ENCODE assay signal across 14 cellular contexts in genomic region chr17:19316756-19317358, GRCh38. TPM values are rescaled to one million over a fixed set of nuclear protein-coding genes. Genes with fewer than 3 reads are reported as not detected.
DNase-seq lines count a peak whose midpoint lies in the region; ATAC-seq, FAIRE-seq and TF ChIP-seq lines count a peak whose summit lies in the region.
"Had no signal": no experiment of that assay in that cellular context is flagged by ENCODE, and none has a peak within 500 bp of the region (broad histone marks: within the 10 kb centered on the region; RNA-seq: fewer than 3 reads in every experiment).

No MANE protein-coding gene starts in this region.

- H2AFZ ChIP-seq in endothelial cell of umbilical vein (ENCODE audit: low read depth, low read length), result no peak overlapping the region
- H2AFZ ChIP-seq: GM23248 had no signal

- ATAC-seq in Right ventricle myocardium inferior (no peak), upper lobe of right lung (no peak), HG03342 (IDR thresholded peaks at IDR 0.05; ENCODE audit: unreplicated experiment) (no peak)

- dilution Hi-C loops in endothelial cell of umbilical vein (cut with MboI; ENCODE audit: extremely low pct_ligation_motif_present, low sequenced_read_pairs), result no loop called here

- TF ChIP-seq CTCF in cardiac muscle cell (IDR thresholded peaks at IDR 0.05; ENCODE audit: low read depth, low read length) (no peak), endothelial cell of umbilical vein (IDR thresholded peaks at IDR 0.05; ENCODE audit: extremely low read depth in 1 of 2, insufficient read depth in 1 of 2, low read depth in 1 of 2, low read length in 2 of 2) (no peak), upper lobe of right lung (IDR thresholded peaks at IDR 0.05) (no peak), Calu3 (IDR thresholded peaks at IDR 0.05; ENCODE audit: unreplicated experiment) (no peak)

- intact Hi-C loops in Right ventricle myocardium inferior (cut with DNase I) (no loop called here), endothelial cell of umbilical vein (cut with micrococcal nuclease) (no loop called here), upper lobe of right lung (cut with DNase I) (no loop called here), Calu3 (cut with micrococcal nuclease; ENCODE audit: unreplicated experiment) (no loop called here)

- no peak for TF ChIP-seq POLR2A in endothelial cell of umbilical vein (IDR thresholded peaks at IDR 0.05; ENCODE audit: low read depth, low read length)

- H3K4me1 Mint-ChIP-seq in Calu3 (ENCODE audit: low read depth, unreplicated experiment), result no peaks in the 10 kb centered on the region

- H3K27ac ChIP-seq in cardiac muscle cell (peak overlapping the region; percentile 3), endothelial cell of umbilical vein (ENCODE audit: insufficient read depth, low read depth, low read length) (peak overlapping the region; percentile 58), upper lobe of right lung (peak overlapping the region; percentile 17), small intestine (ENCODE audit: low read depth in 1 of 2, low read length in 1 of 2) (peak overlapping the region in 1 of 2 donors; percentile 41)
- H3K27ac ChIP-seq: GM23248 had no signal

- H3K9me3 ChIP-seq in cardiac muscle cell (ENCODE audit: low read depth), result no peaks in the 10 kb centered on the region
- H3K9me3 ChIP-seq in endothelial cell of umbilical vein (replicated peaks; ENCODE audit: control insufficient read depth, insufficient read depth, low read length), result no peaks in the 10 kb centered on the region
- H3K9me3 ChIP-seq in upper lobe of right lung, result no peaks in the 10 kb centered on the region
- no peaks in the 10 kb centered on the region for H3K9me3 ChIP-seq in small intestine (ENCODE audit: control insufficient read depth, low read depth)
- H3K9me3 ChIP-seq: SK-N-SH had no signal

- no peaks in the 10 kb centered on the region for H3K27me3 Mint-ChIP-seq in Calu3 (ENCODE audit: unreplicated experiment)

- CTCF ChIA-PET in endothelial cell of umbilical vein (lab: Charles Lee) (interaction anchor here (0.6 to 2.8 kb wide), 6 partner anchors 11 to 46 kb away, joined by 3 to 13 read pairs (median 3); partner anchors contain the start of gene B9D1), Calu3 (lab: Charles Lee) (no interaction called here)

- POLR2A ChIA-PET in endothelial cell of umbilical vein (lab: Charles Lee), result no interaction called here

- H3K27me3 ChIP-seq in cardiac muscle cell, result no peaks in the 10 kb centered on the region
- H3K27me3 ChIP-seq in endothelial cell of umbilical vein (ENCODE audit: control insufficient read depth in 2 of 2, insufficient read depth in 2 of 2, low read length in 2 of 2), result no peaks in the 10 kb centered on the region
- H3K27me3 ChIP-seq in upper lobe of right lung, result no peaks in the 10 kb centered on the region
- no peaks in the 10 kb centered on the region for H3K27me3 ChIP-seq in small intestine (ENCODE audit: control insufficient read depth in 2 of 2, insufficient read depth in 2 of 2, low read length in 2 of 2)

- no peaks in the 10 kb centered on the region for H3K9me1 ChIP-seq in endothelial cell of umbilical vein (replicated peaks; ENCODE audit: control insufficient read depth, extremely low read depth, insufficient read depth, low read length)

- H4K20me1 ChIP-seq in endothelial cell of umbilical vein (replicated peaks; ENCODE audit: control insufficient read depth, extremely low read depth, insufficient read depth, low read length), result no peaks in the 10 kb centered on the region

- H3K36me3 ChIP-seq in cardiac muscle cell, result peaks cover 3% of the 10 kb centered on the region
- H3K36me3 ChIP-seq in endothelial cell of umbilical vein (ENCODE audit: control insufficient read depth in 2 of 2, extremely low read depth in 1 of 2, insufficient read depth in 2 of 2, low read length in 2 of 2), result peaks cover 7 to 18% of the 10 kb centered on the region in 2 experiments
- peaks cover 33% of the 10 kb centered on the region for H3K36me3 ChIP-seq in upper lobe of right lung
- H3K36me3 ChIP-seq in small intestine (ENCODE audit: control insufficient read depth in 2 of 2, insufficient read depth in 2 of 2, low read length in 2 of 2), result no peaks in the 10 kb centered on the region

- H3K79me2 ChIP-seq in endothelial cell of umbilical vein (ENCODE audit: control insufficient read depth, insufficient read depth, low read length), result no peaks in the 10 kb centered on the region

- no peak overlapping the region for H3K4me2 ChIP-seq in endothelial cell of umbilical vein (ENCODE audit: insufficient read depth, low read length)
- H3K4me2 ChIP-seq: SK-N-SH had no signal

- H3K4me1 ChIP-seq in cardiac muscle cell (ENCODE audit: low read depth) (peaks cover 11% of the 10 kb centered on the region), endothelial cell of umbilical vein (ENCODE audit: control insufficient read depth, extremely low read depth, insufficient read depth, low read length) (peaks cover 23% of the 10 kb centered on the region), upper lobe of right lung (peaks cover 11% of the 10 kb centered on the region), small intestine (ENCODE audit: control insufficient read depth in 2 of 2, insufficient read depth in 1 of 2, low read depth in 1 of 2, low read length in 1 of 2) (no peaks in the 10 kb centered on the region)

- 65 to 75% (median 71%) methylated on average over 3 of the region's 3 CpGs for WGBS in small intestine, 3 donors

- H3K4me3 ChIP-seq in cardiac muscle cell (no peak overlapping the region), endothelial cell of umbilical vein (replicated peaks in 1 of 3; ENCODE audit: insufficient read depth in 1 of 3, low read depth in 1 of 3, low read length in 3 of 3) (no peak overlapping the region), upper lobe of right lung (no peak overlapping the region), small intestine (ENCODE audit: low read depth in 1 of 2, low read length in 2 of 2) (no peak overlapping the region)
- H3K4me3 ChIP-seq: GM23248 had no signal

- H3K4me3 Mint-ChIP-seq in Calu3 (ENCODE audit: low read depth, unreplicated experiment), result no peak overlapping the region
- H3K4me3 Mint-ChIP-seq: immature natural killer cell had no signal

- H3K9me3 Mint-ChIP-seq in Calu3 (ENCODE audit: low read depth, unreplicated experiment), result no peaks in the 10 kb centered on the region
- H3K9me3 Mint-ChIP-seq: immature natural killer cell had no signal

- H3K9ac ChIP-seq in endothelial cell of umbilical vein (replicated peaks; ENCODE audit: extremely low read depth, insufficient read depth, low read length), result no peak overlapping the region
- H3K9ac ChIP-seq: GM23248, SK-N-SH had no signal

- H3K27ac Mint-ChIP-seq in Calu3 (ENCODE audit: unreplicated experiment), result no peak overlapping the region
- H3K27ac Mint-ChIP-seq: immature natural killer cell had no signal

- DNase-seq in cardiac muscle cell (ENCODE audit: low read depth in 1 of 2, low spot score in 1 of 2), result no peak
- no peak for DNase-seq in Right ventricle myocardium inferior (ENCODE audit: missing footprints)
- DNase-seq in endothelial cell of umbilical vein (ENCODE audit: low read depth, low spot score), result no peak
- peak; percentile 27 for DNase-seq in middle frontal gyrus (ENCODE audit: extremely low spot score, low spot score)
- DNase-seq in upper lobe of right lung, result no peak
- no peak for DNase-seq in Calu3
- DNase-seq in small intestine, result no peak
- DNase-seq: 8988T; activated CD4-positive, alpha-beta T cell treated with anti-CD3 and anti-CD28 coated beads for 4 hours; immature natural killer cell; KG1; SK-N-SH had no signal

- BruUV-seq in endothelial cell of umbilical vein (replicated peaks; lab: Mats Ljungman, UMichigan) (no TSS peak), Calu3 (replicated peaks; lab: Mats Ljungman, UMichigan) (no TSS peak)

- H3K36me3 Mint-ChIP-seq in Calu3 (ENCODE audit: insufficient read depth, unreplicated experiment), result peaks cover 24% of the 10 kb centered on the region

- FAIRE-seq in endothelial cell of umbilical vein (lab: Jason Lieb, UNC) (peak; percentile 64), small intestine (lab: Jason Lieb, UNC) (no peak)

TF ChIP-seq in endothelial cell of umbilical vein, 7 proteins besides CTCF, POLR2A, EP300 and RAD21:
- TF ChIP-seq GATA2 (IDR thresholded peaks at IDR 0.05; ENCODE audit: insufficient read depth, insufficient read length, low read depth, low read length) (no peak), MAX (IDR thresholded peaks at IDR 0.05; ENCODE audit: insufficient read depth, insufficient read length) (no peak), JUN (IDR thresholded peaks at IDR 0.05; ENCODE audit: borderline replicate concordance, insufficient read depth, insufficient read length, low read depth) (no peak), MYC (IDR thresholded peaks at IDR 0.05; ENCODE audit: low read depth, low read length) (no peak), POLR2AphosphoS5 (IDR thresholded peaks at IDR 0.05; ENCODE audit: insufficient read depth, low read depth, low read length) (no peak), FOS (IDR thresholded peaks at IDR 0.05; ENCODE audit: borderline replicate concordance, insufficient read depth, low read length) (no peak), EZH2 (IDR thresholded peaks at IDR 0.05; ENCODE audit: borderline replicate concordance, low read depth, low read length, severe bottlenecking) (no peak)

RNA-seq across cellular contexts. Expression of gene B9D1, which starts 45.7 kb away (rescaled TPM):
- total RNA-seq in cardiac muscle cell, result 54.0 and 54.5 TPM in 2 replicates
- 58.7 and 65.7 TPM in 2 replicates for polyA plus RNA-seq in cardiac muscle cell
- 5.3 TPM for total RNA-seq in Right ventricle myocardium inferior
- total RNA-seq in endothelial cell of umbilical vein, result 17.9 and 20.5 TPM in 2 replicates
- polyA plus RNA-seq in endothelial cell of umbilical vein, result 55.8 and 66.0 TPM in 2 replicates
- 61.3 TPM in 2 replicates for polyA plus RNA-seq in endothelial cell of umbilical vein (2011; cell fraction: cytosol; rRNA removed)
- polyA plus RNA-seq in endothelial cell of umbilical vein (2011; cell fraction: nucleus; rRNA removed), result 32.8 and 53.9 TPM in 2 replicates
- 21.0 and 27.2 TPM in 2 replicates for polyA plus RNA-seq in endothelial cell of umbilical vein (2012)
- 40.3 and 46.5 TPM in 2 replicates for polyA minus RNA-seq in endothelial cell of umbilical vein
- polyA minus RNA-seq in endothelial cell of umbilical vein (2011; cell fraction: cytosol; rRNA and poly(A)+ RNA removed), result 20.5 TPM
- polyA minus RNA-seq in endothelial cell of umbilical vein (2011; cell fraction: nucleus; rRNA and poly(A)+ RNA removed), result 13.0 and 17.7 TPM in 2 replicates
- 9.9 TPM for total RNA-seq in upper lobe of right lung
- 14.1 and 15.6 TPM in 2 replicates for total RNA-seq in Calu3 (2022)
- 10 to 100 TPM in 2 of 3 donors, 1 to 10 TPM in 1; 2.2 to 13.2 (median 12.5) TPM for polyA plus RNA-seq in small intestine
